28 cellular contexts compared by ENCODE assay signal in genomic region chr1:210057593-210057992, GRCh38.
"Had no signal": no experiment of that assay in that cellular context is flagged by ENCODE, and none has a peak within 500 bp of the region (broad histone marks: within the 10 kb centered on the region; RNA-seq: fewer than 3 reads in every experiment).

No MANE protein-coding gene starts in this region.

- DNase-seq: colonic mucosa; cortex of kidney; dermis blood vessel endothelial cell; dorsolateral prefrontal cortex; effector CD4-positive, alpha-beta T cell; effector CD8-positive, alpha-beta T cell; effector memory CD4-positive, alpha-beta T cell; effector memory CD8-positive, alpha-beta T cell; endodermal cell; erythroblast; esophagus squamous epithelium; foreskin fibroblast; foreskin keratinocyte; foreskin melanocyte; gastrocnemius medialis; glutamatergic neuron; head of caudate nucleus; heart left ventricle; heart right ventricle had no signal

- FAIRE-seq: colon, endometrium, endothelial cell of umbilical vein, frontal cortex had no signal

- H3K27me3 ChIP-seq: colonic mucosa, dorsolateral prefrontal cortex, esophagus muscularis mucosa, esophagus squamous epithelium, gastrocnemius medialis, gastroesophageal sphincter, heart right ventricle had no signal

- H3K9me3 ChIP-seq: colonic mucosa, esophagus muscularis mucosa, esophagus squamous epithelium, gastrocnemius medialis, gastroesophageal sphincter, heart left ventricle, heart right ventricle had no signal

- H3K4me1 ChIP-seq: colonic mucosa, esophagus muscularis mucosa, esophagus squamous epithelium, foreskin keratinocyte, gastrocnemius medialis, gastroesophageal sphincter, heart left ventricle, heart right ventricle had no signal

- H3K36me3 ChIP-seq: colonic mucosa, esophagus muscularis mucosa, esophagus squamous epithelium, gastrocnemius medialis, gastroesophageal sphincter, heart left ventricle, heart right ventricle had no signal

- H3K27ac ChIP-seq: colonic mucosa, coronary artery, dorsolateral prefrontal cortex, epithelial cell of prostate, esophagus muscularis mucosa, esophagus squamous epithelium, foreskin keratinocyte, gastrocnemius medialis, gastroesophageal sphincter, heart left ventricle, heart right ventricle had no signal

- H3K4me3 ChIP-seq: colonic mucosa, coronary artery, dorsolateral prefrontal cortex, esophagus muscularis mucosa, esophagus squamous epithelium, gastrocnemius medialis, gastroesophageal sphincter, heart left ventricle, heart right ventricle had no signal

- ATAC-seq: effector memory CD8-positive, alpha-beta T cell; esophagus mucosa; foreskin keratinocyte; gastrocnemius medialis; gastroesophageal sphincter; heart left ventricle; heart right ventricle had no signal
